8 cellular contexts compared by ENCODE assay signal in genomic region chr20:51661609-51662178, GRCh38.
A peak's percentile ranks its signal among the peaks of the same experiment; 100 is the strongest.
DNase-seq lines count a peak whose midpoint lies in the region; ATAC-seq and TF ChIP-seq lines count a peak whose summit lies in the region.

No MANE protein-coding gene starts in this region.

- H3K4me1 ChIP-seq in mammary epithelial cell (ENCODE audit: insufficient read depth, low read length) = peaks cover 8% of the 10 kb centered on the region

- DNase-seq in T follicular helper cell (ENCODE audit: low read depth) (peak; percentile 17), mammary epithelial cell (peak; percentile 75), posterior cingulate gyrus (no peak), NCI-H2081 treated with DMSO at 0.1 percent for 48 hours (lab: John Stamatoyannopoulos, UW) (no peak), substantia nigra (lab: John Stamatoyannopoulos, UW) (no peak)
- peak; percentile 38 to 53 for DNase-seq in stimulated activated CD4-positive, alpha-beta T cell treated with anti-CD3 and anti-CD28 coated beads, Interleukin-2, amount 100 ng/mL, for 24 hours

- H3K36me3 ChIP-seq in mammary epithelial cell (ENCODE audit: insufficient read depth, low read length) = no peaks in the 10 kb centered on the region

- dilution Hi-C loops in mammary epithelial cell (cut with HindIII; ENCODE audit: low sequenced_read_pairs) = no loop called here

- H2AFZ ChIP-seq in mammary epithelial cell (ENCODE audit: low read depth, low read length) = no peak overlapping the region

- H4K20me1 ChIP-seq in mammary epithelial cell (ENCODE audit: insufficient read depth, low read length) = no peaks in the 10 kb centered on the region

- CTCF ChIA-PET in mammary epithelial cell (lab: Charles Lee; ENCODE audit: low non-redundant PET) = no interaction called here

- no peaks in the 10 kb centered on the region for H3K79me2 ChIP-seq in mammary epithelial cell (ENCODE audit: insufficient read depth, low read length)

- intact Hi-C loops in mammary epithelial cell (cut with micrococcal nuclease) = no loop called here
- intact Hi-C loops in posterior cingulate gyrus (cut with DNase I) = no loop called here

- no TSS peak for BruUV-seq in mammary epithelial cell (replicated peaks; lab: Mats Ljungman, UMichigan)

- no peaks in the 10 kb centered on the region for H3K9me3 ChIP-seq in mammary epithelial cell (replicated peaks; ENCODE audit: insufficient read depth, low read length)

- TF ChIP-seq CTCF in mammary epithelial cell (conservative IDR thresholded peaks at IDR 0.05 in 1 of 2, IDR thresholded peaks at IDR 0.05 in 1 of 2; ENCODE audit: extremely low read depth in 1 of 2, insufficient read depth in 1 of 2, low read depth in 1 of 2, low read length in 2 of 2) = no peak

- no peak overlapping the region for H3K27ac ChIP-seq in mammary epithelial cell (ENCODE audit: insufficient read depth, low read depth, low read length)
- no peak overlapping the region for H3K27ac ChIP-seq in substantia nigra (ENCODE audit: low read depth, low read length, poor library complexity, severe bottlenecking)

- H3K4me2 ChIP-seq in mammary epithelial cell (ENCODE audit: insufficient read depth, low read depth, low read length) = no peak overlapping the region

- in situ Hi-C loops in mammary epithelial cell (cut with MboI; ENCODE audit: low sequenced_read_pairs in 2 of 2) = no loop called here

- H3K9ac ChIP-seq in mammary epithelial cell (ENCODE audit: insufficient read depth, low read length) = no peak overlapping the region

- H3K4me3 ChIP-seq in mammary epithelial cell (replicated peaks in 1 of 3; ENCODE audit: insufficient read depth in 1 of 3, low read depth in 2 of 3, low read length in 3 of 3) = no peak overlapping the region

- peak; percentile 50 for ATAC-seq in GM19395 (IDR thresholded peaks at IDR 0.05; ENCODE audit: unreplicated experiment)
- no peak for ATAC-seq in HG03520 (IDR thresholded peaks at IDR 0.05; ENCODE audit: unreplicated experiment)

- H3K27me3 ChIP-seq in mammary epithelial cell (ENCODE audit: insufficient read depth, low read length) = no peaks in the 10 kb centered on the region

- 91% methylated on average over 3 of the region's 3 CpGs for WGBS in mammary epithelial cell (ENCODE audit: low coverage, missing lambda C conversion rate)

Comparison
In these comparisons a context has a peak if more than half of its experiments do, and no peak if none do; other contexts are left out.
1. DNase-seq: peak in T follicular helper cell (single experiment), mammary epithelial cell (single experiment) and stimulated activated CD4-positive, alpha-beta T cell treated with anti-CD3 and anti-CD28 coated beads, Interleukin-2, amount 100 ng/mL, for 24 hours (2 of 2); none in posterior cingulate gyrus (0 of 10), NCI-H2081 treated with DMSO at 0.1 percent for 48 hours (single experiment) and substantia nigra (0 of 49).